In the genomic region with DNA sequence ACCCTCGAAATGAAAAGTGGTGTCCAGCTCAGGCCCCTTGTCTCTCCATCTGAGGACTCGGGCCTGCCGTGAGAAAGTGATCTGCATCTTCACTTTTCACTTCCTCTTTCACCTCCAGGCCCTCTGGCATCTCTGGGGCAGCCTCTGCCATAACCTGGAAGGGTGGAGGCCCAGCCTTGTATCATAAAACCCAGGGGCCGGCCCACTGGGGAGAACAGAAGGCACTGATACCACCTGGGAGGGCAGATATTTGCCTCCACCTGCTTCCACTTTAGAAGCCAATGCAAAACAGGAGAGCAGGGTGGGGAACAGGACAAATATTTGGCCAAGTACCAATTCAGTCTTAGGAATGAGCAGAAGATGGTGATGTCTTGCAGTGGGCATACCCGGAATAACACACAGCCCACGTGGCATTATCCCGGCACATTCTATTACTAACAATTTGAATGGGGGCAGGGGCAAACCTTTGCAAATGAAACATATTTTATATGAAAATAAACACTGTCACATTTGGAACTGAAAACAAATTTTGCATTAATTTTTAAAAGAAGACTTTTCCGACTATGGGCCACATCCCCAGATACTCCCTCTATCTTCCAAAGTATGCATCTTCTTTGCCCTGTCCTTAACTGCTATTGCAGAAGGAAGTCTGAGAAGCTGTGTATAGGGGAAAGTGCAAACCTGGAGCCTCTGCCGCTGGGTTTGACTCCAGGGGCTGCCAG, we compare ENCODE assay signal across 8 cellular contexts.
DNase-seq lines count a peak whose midpoint lies in the region; ATAC-seq, FAIRE-seq and TF ChIP-seq lines count a peak whose summit lies in the region.

No MANE protein-coding gene starts in this region.

- CTCF ChIA-PET in IMR-90 (lab: Yijun Ruan, JAX), result interaction anchor here (1.2 kb wide), 1 partner anchor 40 kb away, joined by 4 read pairs; no protein-coding TSS in a partner anchor

- H2AK9ac ChIP-seq in IMR-90 (replicated peaks; ENCODE audit: low read depth, low read length, poor library complexity), result no peak overlapping the region

- H3K4ac ChIP-seq in IMR-90 (ENCODE audit: low read depth, low read length), result no peak overlapping the region

- H4K20me1 ChIP-seq in IMR-90 (ENCODE audit: insufficient read depth, low read length), result no peaks in the 10 kb centered on the region

- 100% methylated on average over 2 of the region's 9 CpGs; no CpG with 5 or more reads in 1 of the 2 experiments for WGBS in IMR-90 (ENCODE audit: extremely low coverage in 2 of 2, insufficient read length in 1 of 2), 2 experiments

- H3K9me1 ChIP-seq in IMR-90 (ENCODE audit: insufficient read depth, low read length), result peaks cover 5% of the 10 kb centered on the region; the same call in 1 of the 2 replicates

- no peak for TF ChIP-seq RAD21 in IMR-90 (IDR thresholded peaks at IDR 0.05; ENCODE audit: low read length)

- H3K9me3 ChIP-seq in IMR-90 (ENCODE audit: control insufficient read depth, insufficient read depth, low read length), result no peaks in the 10 kb centered on the region
- no peaks in the 10 kb centered on the region for H3K9me3 ChIP-seq in upper lobe of right lung

- ATAC-seq in GM21619 (IDR thresholded peaks at IDR 0.05; ENCODE audit: unreplicated experiment), result peak; percentile 76
- peak; percentile 29; the same call in 1 of the 2 replicates for ATAC-seq in IMR-90 (ENCODE audit: low read depth)
- peak; percentile 49 for ATAC-seq in upper lobe of right lung

- no peak overlapping the region for H3K9ac ChIP-seq in IMR-90 (ENCODE audit: low read depth, low read length)

- H4K5ac ChIP-seq in IMR-90 (ENCODE audit: low read depth, low read length), result no peak overlapping the region

- H3K4me1 ChIP-seq in IMR-90 (ENCODE audit: control insufficient read depth, insufficient read depth, low read length), result peaks cover 8% of the 10 kb centered on the region
- peaks cover 32% of the 10 kb centered on the region for H3K4me1 ChIP-seq in upper lobe of right lung

- TF ChIP-seq CTCF in IMR-90 (conservative IDR thresholded peaks at IDR 0.05; ENCODE audit: low read depth, low read length), result 0 out of 2 replicates have a peak, but pooled peaks have one; percentile 13
- TF ChIP-seq CTCF in upper lobe of right lung (IDR thresholded peaks at IDR 0.05), result no peak

- H4K8ac ChIP-seq in IMR-90 (ENCODE audit: low read depth in 2 of 2, low read length in 2 of 2), result no peak overlapping the region

- no peak overlapping the region for H3K56ac ChIP-seq in IMR-90 (ENCODE audit: extremely low read depth, insufficient read depth, low read length)

- no peak overlapping the region for H2BK120ac ChIP-seq in IMR-90 (ENCODE audit: low read depth, low read length)

- no TSS peak for BruUV-seq in IMR-90 (replicated peaks; lab: Mats Ljungman, UMichigan)

- no peak overlapping the region for H2BK5ac ChIP-seq in IMR-90 (ENCODE audit: low read depth, low read length, poor library complexity, severe bottlenecking)

- H3K36me3 ChIP-seq in IMR-90 (ENCODE audit: control insufficient read depth, insufficient read depth, low read length), result no peaks in the 10 kb centered on the region
- H3K36me3 ChIP-seq in upper lobe of right lung, result no peaks in the 10 kb centered on the region

- dilution Hi-C loops in IMR-90 (cut with HindIII; ENCODE audit: low sequenced_read_pairs, unreplicated experiment), result no loop called here

- no peak overlapping the region for H2BK15ac ChIP-seq in IMR-90 (ENCODE audit: low read depth, low read length)

- DNase-seq in GM12891 (ENCODE audit: insufficient read length, low spot score), result peak; percentile 46
- DNase-seq in IMR-90, result no peak
- no peak for DNase-seq in epithelial cell of prostate (ENCODE audit: low read depth, low spot score)
- no peak for DNase-seq in upper lobe of right lung
- DNase-seq in NCI-H774 (lab: John Stamatoyannopoulos, UW), result no peak
- DNase-seq in DMS153 treated with DMSO at 0.1 percent for 48 hours (lab: John Stamatoyannopoulos, UW; ENCODE audit: unreplicated experiment), result no peak
- DNase-seq in NCI-H446 treated with DMSO at 0.1 percent for 48 hours (lab: John Stamatoyannopoulos, UW), result no peak

- H3K14ac ChIP-seq in IMR-90 (replicated peaks; ENCODE audit: low read depth, low read length), result no peak overlapping the region

- H3K18ac ChIP-seq in IMR-90 (ENCODE audit: low read depth, low read length), result no peak overlapping the region

- in situ Hi-C loops in IMR-90 (cut with MboI; ENCODE audit: low sequenced_read_pairs), result no loop called here

- POLR2A ChIA-PET in IMR-90 (lab: Charles Lee; ENCODE audit: unreplicated experiment), result no interaction called here

- H2AK5ac ChIP-seq in IMR-90 (ENCODE audit: low read depth, low read length), result no peak overlapping the region

- H3K4me2 ChIP-seq in IMR-90 (ENCODE audit: low read depth, low read length), result no peak overlapping the region

- H3K79me1 ChIP-seq in IMR-90 (ENCODE audit: low read depth in 1 of 2, low read length in 2 of 2), result peaks cover 2 to 4% of the 10 kb centered on the region in 2 experiments; a peak in 1 of 4 replicates

- intact Hi-C loops in IMR-90 (cut with micrococcal nuclease), result no loop called here
- intact Hi-C loops in upper lobe of right lung (cut with DNase I), result no loop called here

- peak; percentile 86 for FAIRE-seq in GM12891 (lab: Jason Lieb, UNC)

- H3K23ac ChIP-seq in IMR-90 (ENCODE audit: low read depth, low read length), result no peak overlapping the region

- no peak overlapping the region for H2BK20ac ChIP-seq in IMR-90 (ENCODE audit: low read depth, low read length)

- H3K27ac ChIP-seq in IMR-90 (ENCODE audit: insufficient read depth, low read length) (no peak overlapping the region), epithelial cell of prostate (peak overlapping the region; percentile 51), upper lobe of right lung (peak overlapping the region; percentile 49)

- H3K27me3 ChIP-seq in IMR-90 (ENCODE audit: control insufficient read depth, insufficient read depth, low read length), result no peaks in the 10 kb centered on the region
- H3K27me3 ChIP-seq in upper lobe of right lung, result no peaks in the 10 kb centered on the region

- no peak overlapping the region for H4K91ac ChIP-seq in IMR-90 (ENCODE audit: insufficient read depth, low read depth, low read length)

- H2AFZ ChIP-seq in IMR-90 (replicated peaks; ENCODE audit: low read length, poor library complexity), result no peak overlapping the region

- H3K4me3 ChIP-seq in IMR-90 (ENCODE audit: insufficient read depth, low read depth, low read length) (no peak overlapping the region), upper lobe of right lung (no peak overlapping the region)

- no peak for TF ChIP-seq POLR2A in GM12891 (IDR thresholded peaks at IDR 0.05; ENCODE audit: low read depth, low read length)
- TF ChIP-seq POLR2A in IMR-90 (IDR thresholded peaks at IDR 0.05; ENCODE audit: low read depth, low read length), result no peak

TF ChIP-seq in GM12891, 5 proteins besides CTCF, POLR2A, EP300 and RAD21:
- TF ChIP-seq PAX5 (IDR thresholded peaks at IDR 0.05; ENCODE audit: insufficient read depth, low read length, severe bottlenecking) (no peak), SPI1 (IDR thresholded peaks at IDR 0.05; ENCODE audit: low read depth, low read length) (peak; percentile 99), POU2F2 (IDR thresholded peaks at IDR 0.05; ENCODE audit: low read depth, low read length) (no peak), TAF1 (IDR thresholded peaks at IDR 0.05; ENCODE audit: low read depth, low read length) (no peak), POLR2AphosphoS5 (IDR thresholded peaks at IDR 0.05; ENCODE audit: low read depth, low read length) (no peak)

TF ChIP-seq in IMR-90, 13 proteins besides CTCF, POLR2A, EP300 and RAD21:
- TF ChIP-seq RCOR1 (IDR thresholded peaks at IDR 0.05; ENCODE audit: insufficient replicate concordance, low read length) (no peak), CEBPB (IDR thresholded peaks at IDR 0.05; ENCODE audit: low read depth, low read length) (no peak), NFE2L2 (IDR thresholded peaks at IDR 0.05; ENCODE audit: low read depth, low read length) (no peak), RFX5 (IDR thresholded peaks at IDR 0.05; ENCODE audit: low read depth, low read length) (no peak), MAFK (IDR thresholded peaks at IDR 0.05; ENCODE audit: low read depth, low read length) (no peak), MXI1 (IDR thresholded peaks at IDR 0.05; ENCODE audit: borderline replicate concordance, low read depth, low read length) (no peak), BHLHE40 (IDR thresholded peaks at IDR 0.05; ENCODE audit: low read depth, low read length) (no peak), MAZ (IDR thresholded peaks at IDR 0.05; ENCODE audit: borderline replicate concordance, low read depth, low read length) (no peak), FOS (IDR thresholded peaks at IDR 0.05; ENCODE audit: low read depth, low read length) (no peak), CHD1 (IDR thresholded peaks at IDR 0.05; ENCODE audit: low read depth, low read length) (no peak), SMC3 (IDR thresholded peaks at IDR 0.05; ENCODE audit: low read depth, low read length) (no peak)
- TF ChIP-seq, protein P1, sequence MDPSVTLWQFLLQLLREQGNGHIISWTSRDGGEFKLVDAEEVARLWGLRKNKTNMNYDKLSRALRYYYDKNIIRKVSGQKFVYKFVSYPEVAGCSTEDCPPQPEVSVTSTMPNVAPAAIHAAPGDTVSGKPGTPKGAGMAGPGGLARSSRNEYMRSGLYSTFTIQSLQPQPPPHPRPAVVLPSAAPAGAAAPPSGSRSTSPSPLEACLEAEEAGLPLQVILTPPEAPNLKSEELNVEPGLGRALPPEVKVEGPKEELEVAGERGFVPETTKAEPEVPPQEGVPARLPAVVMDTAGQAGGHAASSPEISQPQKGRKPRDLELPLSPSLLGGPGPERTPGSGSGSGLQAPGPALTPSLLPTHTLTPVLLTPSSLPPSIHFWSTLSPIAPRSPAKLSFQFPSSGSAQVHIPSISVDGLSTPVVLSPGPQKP (IDR thresholded peaks at IDR 0.05; ENCODE audit: borderline replicate concordance, low read depth, low read length), result no peak
- TF ChIP-seq, protein P2, sequence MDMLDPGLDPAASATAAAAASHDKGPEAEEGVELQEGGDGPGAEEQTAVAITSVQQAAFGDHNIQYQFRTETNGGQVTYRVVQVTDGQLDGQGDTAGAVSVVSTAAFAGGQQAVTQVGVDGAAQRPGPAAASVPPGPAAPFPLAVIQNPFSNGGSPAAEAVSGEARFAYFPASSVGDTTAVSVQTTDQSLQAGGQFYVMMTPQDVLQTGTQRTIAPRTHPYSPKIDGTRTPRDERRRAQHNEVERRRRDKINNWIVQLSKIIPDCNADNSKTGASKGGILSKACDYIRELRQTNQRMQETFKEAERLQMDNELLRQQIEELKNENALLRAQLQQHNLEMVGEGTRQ (IDR thresholded peaks at IDR 0.05; ENCODE audit: low read depth, low read length), result no peak
